Comparison of ENCODE assay signal across 8 cellular contexts in the genomic region with DNA sequence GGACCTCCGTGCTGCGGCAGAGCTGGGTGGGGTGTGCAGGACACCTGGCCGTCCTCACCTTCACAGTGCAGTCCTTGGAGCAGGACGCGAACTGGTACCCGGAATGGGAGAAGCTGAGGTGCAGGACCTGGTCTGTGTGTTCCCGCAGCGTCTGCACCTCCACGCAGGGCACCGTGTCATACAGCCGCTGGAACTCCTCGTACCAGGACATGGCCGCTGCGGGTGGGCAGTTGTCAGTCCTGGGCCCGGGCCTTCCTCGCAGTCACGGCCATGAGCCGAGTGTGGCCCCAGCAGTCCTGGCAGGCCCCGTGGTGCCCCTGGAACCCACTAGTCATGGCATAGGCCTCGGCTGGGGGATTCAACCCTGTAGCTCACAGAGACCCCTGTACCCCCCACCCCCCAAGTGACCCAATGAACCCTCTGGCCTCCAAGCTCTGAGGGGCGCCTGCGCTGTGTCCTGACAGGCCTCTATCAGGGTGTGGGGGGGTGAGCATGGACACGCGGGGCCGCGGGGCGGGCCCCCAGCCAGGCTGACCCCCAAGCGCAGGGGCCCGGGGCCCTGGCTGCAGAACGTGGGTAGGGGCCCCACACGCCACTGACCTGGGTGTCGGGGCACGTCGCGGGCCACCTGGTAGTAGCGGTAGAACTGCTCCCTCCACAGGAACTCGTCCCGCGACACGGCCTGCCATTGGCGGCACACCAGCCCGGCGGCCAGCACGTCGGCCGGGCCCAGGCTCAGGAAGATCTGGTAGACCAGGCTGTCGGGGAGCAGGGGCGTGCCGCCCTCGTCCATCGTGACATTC. TPM values are rescaled to one million over a fixed set of nuclear protein-coding genes. Genes with fewer than 3 reads are reported as not detected.
DNase-seq lines count a peak whose midpoint lies in the region; ATAC-seq, FAIRE-seq and TF ChIP-seq lines count a peak whose summit lies in the region.

No MANE protein-coding gene starts in this region.

- H3K4me3 ChIP-seq in retinal pigment epithelial cell (ENCODE audit: low read length) = peak overlapping the region; percentile 68

- peak overlapping the region; percentile 30 for H3K27ac Mint-ChIP-seq in Calu3 (ENCODE audit: unreplicated experiment)

- FAIRE-seq in HTR-8/SVneo (lab: Jason Lieb, UNC) = no peak

- ATAC-seq in GM19455 (IDR thresholded peaks at IDR 0.05; ENCODE audit: unreplicated experiment) = peak; percentile 28

- intact Hi-C loops in Calu3 (cut with micrococcal nuclease; ENCODE audit: unreplicated experiment) = no loop called here

- CTCF ChIA-PET in Calu3 (lab: Charles Lee) = interaction anchor here (1.0 kb wide), 1 partner anchor 86 kb away, joined by 4 read pairs; no protein-coding TSS in a partner anchor

- TF ChIP-seq CTCF in Calu3 (IDR thresholded peaks at IDR 0.05; ENCODE audit: unreplicated experiment) = no peak
- no peak for TF ChIP-seq CTCF in retinal pigment epithelial cell (conservative IDR thresholded peaks at IDR 0.05; ENCODE audit: low read depth, low read length)

- peak overlapping the region; percentile 63 for H3K4me3 Mint-ChIP-seq in Calu3 (ENCODE audit: low read depth, unreplicated experiment)

- no peaks in the 10 kb centered on the region for H3K9me3 Mint-ChIP-seq in Calu3 (ENCODE audit: low read depth, unreplicated experiment)

- H3K36me3 Mint-ChIP-seq in Calu3 (ENCODE audit: insufficient read depth, unreplicated experiment) = peaks cover 76% of the 10 kb centered on the region

- DNase-seq in Calu3 = peak; percentile 46
- peak; percentile 31 for DNase-seq in HTR-8/SVneo (ENCODE audit: insufficient read length, low spot score)
- DNase-seq in activated T-cell treated with anti-CD3 and anti-CD28 coated beads, Interleukin-2, amount 50 U/mL, for 48 hours = peak; percentile 57 to 69
- DNase-seq in glomerular visceral epithelial cell (ENCODE audit: extremely low spot score) = peak; percentile 46
- DNase-seq in retinal pigment epithelial cell (ENCODE audit: low read depth) = no peak
- no peak for DNase-seq in NCI-H1930 (lab: John Stamatoyannopoulos, UW)
- DNase-seq in DMS153 (lab: John Stamatoyannopoulos, UW) = no peak

- no peaks in the 10 kb centered on the region for H3K27me3 Mint-ChIP-seq in Calu3 (ENCODE audit: unreplicated experiment)

- H3K4me1 Mint-ChIP-seq in Calu3 (ENCODE audit: low read depth, unreplicated experiment) = peaks cover 15% of the 10 kb centered on the region

- BruUV-seq in Calu3 (replicated peaks; lab: Mats Ljungman, UMichigan) = no TSS peak

RNA-seq across cellular contexts. Expression of a gene that starts 1.0 kb away (rescaled TPM):
- total RNA-seq in Calu3 (2022) = 49.9 and 50.8 TPM in 2 replicates

RNA-seq across cellular contexts. Expression of a gene that starts 1.6 kb away (rescaled TPM):
- 3.9 and 4.0 TPM in 2 replicates for total RNA-seq in Calu3 (2022)

RNA-seq across cellular contexts. Expression of a gene that starts 8.6 kb away (rescaled TPM):
- total RNA-seq in Calu3 (2022) = 3.8 and 3.9 TPM in 2 replicates

RNA-seq across cellular contexts. Expression of a gene that starts 33.8 kb away (rescaled TPM):
- total RNA-seq in Calu3 (2022) = not detected in 2 replicates

RNA-seq across cellular contexts. Expression of a gene that starts 39.3 kb away (rescaled TPM):
- 0.22 TPM in 1 of 2 replicates, not detected in the other for total RNA-seq in Calu3 (2022)

Comparison
In these comparisons a context has a peak if more than half of its experiments do, and no peak if none do; other contexts are left out.
1. DNase-seq: peak in Calu3 (single experiment), HTR-8/SVneo (single experiment), activated T-cell treated with anti-CD3 and anti-CD28 coated beads, Interleukin-2, amount 50 U/mL, for 48 hours (2 of 2) and glomerular visceral epithelial cell (single experiment); none in retinal pigment epithelial cell (single experiment), NCI-H1930 (0 of 2) and DMS153 (single experiment).